In genomic region chr4:41285202-41285876, GRCh38 we compare ENCODE assay signal across 15 cellular contexts. TPM values are rescaled to one million over a fixed set of nuclear protein-coding genes. Genes with fewer than 3 reads are reported as not detected.
"Had no signal": no experiment of that assay in that cellular context is flagged by ENCODE, and none has a peak within 500 bp of the region (broad histone marks: within the 10 kb centered on the region; RNA-seq: fewer than 3 reads in every experiment).

No MANE protein-coding gene starts in this region.

- H3K9me3 ChIP-seq: pancreas, testis had no signal

- H3K4me3 Mint-ChIP-seq: activated CD4-positive, alpha-beta memory T cell treated with anti-CD3 and anti-CD28 coated beads, Interleukin-2, amount 10 ng/mL, durations not matched to agents 7 days and 5 days; activated CD4-positive, alpha-beta T cell treated with anti-CD3 and anti-CD28 coated beads for 36 hours; activated naive CD8-positive, alpha-beta T cell; neural crest cell; stimulated activated naive CD8-positive, alpha-beta T cell treated with anti-CD3 and anti-CD28 coated beads, Interleukin-15, amount 100 ng/mL, for 72 hours had no signal

- H3K36me3 Mint-ChIP-seq: activated naive CD8-positive, alpha-beta T cell had no signal

- H3K36me3 ChIP-seq: pancreas had no signal

- ATAC-seq: activated CD4-positive, alpha-beta T cell treated with anti-CD3 and anti-CD28 coated beads for 36 hours; esophagus mucosa; foreskin keratinocyte; pancreas; stimulated activated naive CD8-positive, alpha-beta T cell treated with anti-CD3 and anti-CD28 coated beads, Interleukin-15, amount 100 ng/mL, for 72 hours had no signal

- H3K4me1 Mint-ChIP-seq: activated CD4-positive, alpha-beta memory T cell treated with anti-CD3 and anti-CD28 coated beads, Interleukin-2, amount 10 ng/mL, durations not matched to agents 7 days and 5 days; activated CD4-positive, alpha-beta T cell treated with anti-CD3 and anti-CD28 coated beads for 36 hours; stimulated activated naive CD8-positive, alpha-beta T cell treated with anti-CD3 and anti-CD28 coated beads, Interleukin-15, amount 100 ng/mL, for 72 hours had no signal

- H3K27ac Mint-ChIP-seq: activated CD4-positive, alpha-beta memory T cell treated with anti-CD3 and anti-CD28 coated beads, Interleukin-2, amount 10 ng/mL, durations not matched to agents 7 days and 5 days; activated CD4-positive, alpha-beta T cell treated with anti-CD3 and anti-CD28 coated beads for 36 hours; activated naive CD8-positive, alpha-beta T cell had no signal

- H3K9me3 Mint-ChIP-seq: activated CD4-positive, alpha-beta memory T cell treated with anti-CD3 and anti-CD28 coated beads, Interleukin-2, amount 10 ng/mL, durations not matched to agents 7 days and 5 days; stimulated activated naive CD8-positive, alpha-beta T cell treated with anti-CD3 and anti-CD28 coated beads, Interleukin-15, amount 100 ng/mL, for 72 hours had no signal

- H3K27me3 Mint-ChIP-seq: activated CD4-positive, alpha-beta memory T cell treated with anti-CD3 and anti-CD28 coated beads, Interleukin-2, amount 10 ng/mL, durations not matched to agents 7 days and 5 days; activated CD4-positive, alpha-beta T cell treated with anti-CD3 and anti-CD28 coated beads for 36 hours; stimulated activated naive CD8-positive, alpha-beta T cell treated with anti-CD3 and anti-CD28 coated beads, Interleukin-15, amount 100 ng/mL, for 72 hours had no signal

- H3K4me3 ChIP-seq: pancreas, testis had no signal

- H3K27me3 ChIP-seq: foreskin keratinocyte, pancreas, testis had no signal

- DNase-seq: activated CD4-positive, alpha-beta memory T cell treated with anti-CD3 and anti-CD28 coated beads, Interleukin-2, amount 10 ng/mL, durations not matched to agents 7 days and 5 days; activated CD4-positive, alpha-beta T cell treated with anti-CD3 and anti-CD28 coated beads for 36 hours; activated gamma-delta T cell; activated T-cell treated with anti-CD3 and anti-CD28 coated beads, Interleukin-2, amount 50 U/mL, for 48 hours; aorta; foreskin keratinocyte; head of caudate nucleus; pancreas; stimulated activated CD4-positive, alpha-beta T cell treated with anti-CD3 and anti-CD28 coated beads, Interleukin-4, amount 100 ng/mL, for 24 hours; stimulated activated naive CD8-positive, alpha-beta T cell treated with anti-CD3 and anti-CD28 coated beads, Interleukin-15, amount 100 ng/mL, for 72 hours; testis had no signal

- H3K27ac ChIP-seq: foreskin keratinocyte, pancreas, testis, VCaP had no signal

- H3K4me1 ChIP-seq: foreskin keratinocyte, pancreas, testis had no signal

RNA-seq across cellular contexts. Expression of gene UCHL1, which starts 28.6 kb away (rescaled TPM):
- total RNA-seq: activated CD4-positive, alpha-beta memory T cell treated with anti-CD3 and anti-CD28 coated beads, Interleukin-2, amount 10 ng/mL, durations not matched to agents 7 days and 5 days had no signal
